Comparison of ENCODE assay signal across 21 cellular contexts in genomic region chrX:119899125-119899524, GRCh38. TPM values are rescaled to one million over a fixed set of nuclear protein-coding genes. Genes with fewer than 3 reads are reported as not detected.
DNase-seq lines count a peak whose midpoint lies in the region; ATAC-seq and TF ChIP-seq lines count a peak whose summit lies in the region.
"Had no signal": no experiment of that assay in that cellular context is flagged by ENCODE, and none has a peak within 500 bp of the region (broad histone marks: within the 10 kb centered on the region; RNA-seq: fewer than 3 reads in every experiment).

No MANE protein-coding gene starts in this region.

- DNase-seq in cardiac septum (ENCODE audit: low spot score), result peak; percentile 6
- DNase-seq in Right ventricle myocardium inferior (ENCODE audit: missing footprints), result no peak
- DNase-seq in SIG-M5 treated with dmso at 0.1 percent for 504 hours (lab: John Stamatoyannopoulos, UW; ENCODE audit: unreplicated experiment), result peak; percentile 55
- no peak for DNase-seq in left colon
- DNase-seq in transverse colon, result peak; percentile 10
- DNase-seq in breast epithelium (ENCODE audit: low spot score in 2 of 2), result no peak
- DNase-seq in DMS53 treated with DMSO at 0.1 percent for 48 hours (lab: John Stamatoyannopoulos, UW; ENCODE audit: unreplicated experiment), result no peak
- no peak for DNase-seq in DMS79 (lab: John Stamatoyannopoulos, UW)
- DNase-seq: hypothalamus; kidney; NCI-H1092; nephron progenitor cell; spleen; stimulated activated CD8-positive, alpha-beta memory T cell treated with anti-CD3 and anti-CD28 coated beads, Interleukin-4, amount 100 ng/mL, for 48 hours had no signal

- H3K4me3 ChIP-seq in transverse colon (no peak overlapping the region), breast epithelium (no peak overlapping the region)
- H3K4me3 ChIP-seq: coronary artery, prostate gland, spleen, vagina had no signal

- intact Hi-C loops in cardiac septum (cut with DNase I), result no loop called here
- intact Hi-C loops in Right ventricle myocardium inferior (cut with DNase I), result no loop called here
- intact Hi-C loops in left colon (cut with DNase I, micrococcal nuclease), result no loop called here
- intact Hi-C loops in transverse colon (cut with DNase I; ENCODE audit: low total_unique reads), result no loop called here
- intact Hi-C loops in breast epithelium (cut with DNase I; ENCODE audit: low total_unique reads), result no loop called here

- in situ Hi-C loops in transverse colon (cut with MboI; ENCODE audit: low pct_ligation_motif_present in 1 of 4, low pct_unique_long_range_greater_than_20kb in 1 of 4, low sequenced_read_pairs in 3 of 4), result no loop called here

- H3K27ac ChIP-seq in transverse colon (peak overlapping the region in 1 of 4 donors; percentile 28), breast epithelium (no peak overlapping the region)
- H3K27ac ChIP-seq: coronary artery, prostate gland, vagina had no signal

- no peak for TF ChIP-seq POLR2A in transverse colon (IDR thresholded peaks at IDR 0.05)
- no peak for TF ChIP-seq POLR2A in breast epithelium (IDR thresholded peaks at IDR 0.05)

- no peaks in the 10 kb centered on the region for H3K9me3 ChIP-seq in transverse colon
- no peaks in the 10 kb centered on the region for H3K9me3 ChIP-seq in breast epithelium
- H3K9me3 ChIP-seq: prostate gland, spleen, vagina had no signal

- ATAC-seq in Right ventricle myocardium inferior (no peak), left colon (peak; percentile 92)
- ATAC-seq: SK-N-SH treated with all-trans-retinoic acid at 6 μM for 48 hours had no signal

- TF ChIP-seq EP300 in transverse colon (IDR thresholded peaks at IDR 0.05; ENCODE audit: low read depth), result no peak

- TF ChIP-seq CTCF in transverse colon (IDR thresholded peaks at IDR 0.05), result no peak
- no peak for TF ChIP-seq CTCF in breast epithelium (IDR thresholded peaks at IDR 0.05)

- H3K27me3 ChIP-seq in transverse colon, result no peaks in the 10 kb centered on the region
- peaks cover 0 to 7% of the 10 kb centered on the region in 2 donors for H3K27me3 ChIP-seq in breast epithelium
- H3K27me3 ChIP-seq: spleen, vagina had no signal

- no peaks in the 10 kb centered on the region for H3K36me3 ChIP-seq in transverse colon
- no peaks in the 10 kb centered on the region for H3K36me3 ChIP-seq in breast epithelium
- H3K36me3 ChIP-seq: prostate gland, spleen, vagina had no signal

- WGBS in transverse colon (ENCODE audit: low coverage in 1 of 2), 2 donors, result 15% methylated on average over 2 of the region's 2 CpGs; no CpG with 5 or more reads in 1 of the 2 donors

- H3K4me1 ChIP-seq in transverse colon (no peaks in the 10 kb centered on the region), breast epithelium (no peaks in the 10 kb centered on the region)
- H3K4me1 ChIP-seq: prostate gland, spleen, vagina had no signal

RNA-seq across cellular contexts. Expression of gene AKAP14, which starts 3.4 kb away (rescaled TPM):
- not detected for total RNA-seq in cardiac septum
- total RNA-seq in Right ventricle myocardium inferior, result not detected
- not detected for total RNA-seq in left colon
- not detected for total RNA-seq in transverse colon
- total RNA-seq in breast epithelium, result not detected
- total RNA-seq: A172; activated T-helper 1 cell treated with anti-CD3 and anti-CD28 coated beads, Interleukin-12 subunit alpha, Interleukin-12 subunit beta, Interleukin-2, Interleukin-4 antibody, amounts not matched to agents 30 ng/mL and 10 ng/mL and 1 ng/mL, durations not matched to agents 14 hours and 24 hours and 36 hours; H4; kidney; spleen; vagina had no signal

RNA-seq across cellular contexts. Expression of gene NDUFA1, which starts 27.5 kb away (rescaled TPM):
- 424 TPM for total RNA-seq in cardiac septum
- 683 TPM for total RNA-seq in Right ventricle myocardium inferior
- total RNA-seq in left colon, result 100 to 1,000 TPM; 201 to 236 TPM
- 100 to 1,000 TPM in 1 of 4 donors, 10 to 100 TPM in 3; 11.9 to 128 (median 70.9) TPM for total RNA-seq in transverse colon
- total RNA-seq in breast epithelium, result 10 to 100 TPM; 45.5 to 70.8 (median 47.5) TPM

RNA-seq across cellular contexts. Expression of gene RNF113A, which starts 27.6 kb away (rescaled TPM):
- total RNA-seq in cardiac septum (7.6 TPM), Right ventricle myocardium inferior (8.1 TPM), left colon (10 to 100 TPM; 12.9 to 13.4 TPM), transverse colon (10 to 100 TPM in 2 of 4 donors, 1 to 10 TPM in 2; 1.9 to 16.7 (median 10.1) TPM), breast epithelium (10 to 100 TPM; 12.5 to 14.1 (median 13.5) TPM)

RNA-seq across cellular contexts. Expression of gene NKAP, which starts 44.4 kb away (rescaled TPM):
- 4.8 TPM for total RNA-seq in cardiac septum
- 4.7 TPM for total RNA-seq in Right ventricle myocardium inferior
- 1 to 10 TPM; 6.5 to 7.1 TPM for total RNA-seq in left colon
- 10 to 100 TPM in 2 of 4 donors, 1 to 10 TPM in 2; 2.6 to 14.7 (median 8.5) TPM for total RNA-seq in transverse colon
- 1 to 10 TPM; 6.4 to 7.3 (median 6.9) TPM for total RNA-seq in breast epithelium

RNA-seq across cellular contexts. Expression of gene UPF3B, which starts 46.4 kb away (rescaled TPM):
- 2.9 TPM for total RNA-seq in cardiac septum
- 3.4 TPM for total RNA-seq in Right ventricle myocardium inferior
- 1 to 10 TPM; 7.4 to 7.9 TPM for total RNA-seq in left colon
- 10 to 100 TPM in 1 of 4 donors, 1 to 10 TPM in 3; 3.4 to 16.8 (median 5.7) TPM for total RNA-seq in transverse colon
- 10 to 100 TPM in 1 of 3 donors, 1 to 10 TPM in 2; 7.5 to 10.8 (median 8.2) TPM for total RNA-seq in breast epithelium

Comparison
In these comparisons a context has a peak if more than half of its experiments do, and no peak if none do; other contexts are left out.
1. DNase-seq: peak in cardiac septum (single experiment), SIG-M5 treated with dmso at 0.1 percent for 504 hours (single experiment) and transverse colon (single experiment); none in Right ventricle myocardium inferior (single experiment), left colon (0 of 2), breast epithelium (0 of 2), DMS53 treated with DMSO at 0.1 percent for 48 hours (single experiment) and DMS79 (single experiment).